In genomic region chr4:10460313-10461047, GRCh38 we compare ENCODE assay signal across 1 cellular context.
TF ChIP-seq lines count a peak whose summit lies in the region.

No MANE protein-coding gene starts in this region.

TF ChIP-seq in H1, 55 proteins besides CTCF, POLR2A, EP300 and RAD21:
- TF ChIP-seq HDAC2 (IDR thresholded peaks at IDR 0.05; ENCODE audit: borderline replicate concordance in 1 of 2, low read depth in 2 of 2, low read length in 2 of 2), result no peak
- no peak for TF ChIP-seq EGR1 (IDR thresholded peaks at IDR 0.05; ENCODE audit: borderline replicate concordance, low read depth, low read length)
- no peak for TF ChIP-seq KDM1A (IDR thresholded peaks at IDR 0.05; ENCODE audit: borderline replicate concordance, low read length)
- no peak for TF ChIP-seq SP1 (IDR thresholded peaks at IDR 0.05; ENCODE audit: low read depth, low read length)
- no peak for TF ChIP-seq TBP (IDR thresholded peaks at IDR 0.05; ENCODE audit: low read depth, low read length)
